Comparison of ENCODE assay signal across 8 cellular contexts in genomic region chr3:58532794-58533220, GRCh38. TPM values are rescaled to one million over a fixed set of nuclear protein-coding genes. Genes with fewer than 3 reads are reported as not detected.
DNase-seq lines count a peak whose midpoint lies in the region; ATAC-seq and TF ChIP-seq lines count a peak whose summit lies in the region.

No MANE protein-coding gene starts in this region.

- no peak overlapping the region for H3K4me2 ChIP-seq in trophoblast cell (ENCODE audit: low read length)

- H2AFZ ChIP-seq in trophoblast cell (ENCODE audit: insufficient read depth, low read length, poor library complexity), result peak overlapping the region; percentile 48

- no peak overlapping the region for H3K4me3 ChIP-seq in HL-60 (replicated peaks; ENCODE audit: insufficient read depth, low read length)
- no peak overlapping the region for H3K4me3 ChIP-seq in SJCRH30
- H3K4me3 ChIP-seq in trophoblast cell (ENCODE audit: low read depth, low read length), result no peak overlapping the region
- H3K4me3 ChIP-seq in upper lobe of right lung, result no peak overlapping the region

- H3K79me2 ChIP-seq in trophoblast cell (ENCODE audit: control insufficient read depth, insufficient read depth, low read length, poor library complexity), result no peaks in the 10 kb centered on the region

- H3K4ac ChIP-seq in trophoblast cell (ENCODE audit: low read depth, low read length), result no peak overlapping the region

- no peak overlapping the region for H2BK5ac ChIP-seq in trophoblast cell (ENCODE audit: low read depth, low read length, poor library complexity)

- H2BK120ac ChIP-seq in trophoblast cell (ENCODE audit: insufficient read depth, low read length, poor library complexity), result no peak overlapping the region

- no peak overlapping the region for H2BK12ac ChIP-seq in trophoblast cell (ENCODE audit: low read length)

- intact Hi-C loops in upper lobe of right lung (cut with DNase I), result no loop called here

- H3K36me3 ChIP-seq in SJCRH30 (no peaks in the 10 kb centered on the region), trophoblast cell (ENCODE audit: control insufficient read depth in 1 of 2, insufficient read depth in 2 of 2, low read length in 2 of 2) (no peaks in the 10 kb centered on the region), upper lobe of right lung (no peaks in the 10 kb centered on the region)

- no peak overlapping the region for H4K12ac ChIP-seq in trophoblast cell (ENCODE audit: low read depth, low read length)

- peak; percentile 78 for DNase-seq in EH (ENCODE audit: low read depth)
- DNase-seq in HL-60 (ENCODE audit: low read depth in 1 of 2, low spot score in 1 of 2), result peak; percentile 43 to 73
- DNase-seq in SJCRH30, result peak; percentile 48 to 75
- peak; percentile 50 for DNase-seq in activated gamma-delta T cell (lab: John Stamatoyannopoulos, UW)
- DNase-seq in germinal center (ENCODE audit: low spot score), result peak; percentile 92
- DNase-seq in trophoblast cell, result peak; percentile 75 to 88
- peak; percentile 85 for DNase-seq in upper lobe of right lung

- H3K14ac ChIP-seq in trophoblast cell (ENCODE audit: low read length), result no peak overlapping the region

- H4K91ac ChIP-seq in trophoblast cell (ENCODE audit: low read depth, low read length), result no peak overlapping the region

- H3K9me3 ChIP-seq in SJCRH30 (replicated peaks), result no peaks in the 10 kb centered on the region
- H3K9me3 ChIP-seq in trophoblast cell (ENCODE audit: insufficient read depth, low read depth, low read length), result no peaks in the 10 kb centered on the region
- no peaks in the 10 kb centered on the region for H3K9me3 ChIP-seq in upper lobe of right lung

- H3K27ac ChIP-seq in HL-60 (replicated peaks) (no peak overlapping the region), SJCRH30 (no peak overlapping the region), trophoblast cell (ENCODE audit: low read depth, low read length) (no peak overlapping the region), upper lobe of right lung (no peak overlapping the region)

- H3K4me1 ChIP-seq in SJCRH30 (0 out of 2 replicates have a peak, but pooled peaks cover 3% of the 10 kb centered on the region), trophoblast cell (ENCODE audit: control insufficient read depth in 1 of 2, insufficient read depth in 2 of 2, low read length in 2 of 2) (no peaks in the 10 kb centered on the region), upper lobe of right lung (peaks cover 21% of the 10 kb centered on the region)

- H4K8ac ChIP-seq in trophoblast cell (ENCODE audit: low read depth, low read length), result no peak overlapping the region

- WGBS in trophoblast cell (ENCODE audit: extremely low coverage, insufficient coverage, insufficient read length), result no CpG with 5 or more reads among the region's 11 CpGs

- no peak overlapping the region for H2AK5ac ChIP-seq in trophoblast cell (ENCODE audit: low read length)

- no peak overlapping the region for H3K23ac ChIP-seq in trophoblast cell (ENCODE audit: low read length)

- no peaks in the 10 kb centered on the region for H3K79me1 ChIP-seq in trophoblast cell (ENCODE audit: low read length)

- no peak overlapping the region for H3K18ac ChIP-seq in trophoblast cell (ENCODE audit: low read length)

- TF ChIP-seq CTCF in HL-60 (IDR thresholded peaks at IDR 0.05; ENCODE audit: insufficient read depth, low read length) (peak; percentile 92), upper lobe of right lung (IDR thresholded peaks at IDR 0.05) (peak; percentile 92)

- H3K27me3 ChIP-seq in HL-60 (ENCODE audit: insufficient read depth, poor library complexity, severe bottlenecking) (no peaks in the 10 kb centered on the region), SJCRH30 (no peaks in the 10 kb centered on the region), trophoblast cell (ENCODE audit: insufficient read depth, low read length) (no peaks in the 10 kb centered on the region), upper lobe of right lung (no peaks in the 10 kb centered on the region)

- ATAC-seq in GM21367 (IDR thresholded peaks at IDR 0.05; ENCODE audit: unreplicated experiment) (peak; percentile 91), upper lobe of right lung (peak; percentile 77)

- no peak overlapping the region for H3K9ac ChIP-seq in trophoblast cell (ENCODE audit: low read length)

RNA-seq across cellular contexts. Expression of gene ACOX2, which starts 4.2 kb away (rescaled TPM):
- total RNA-seq in SJCRH30 (2014; rRNA removed; shearing (Covaris generic)), result 0.15 and 0.26 TPM in 2 replicates
- 0.21 and 0.32 TPM in 2 replicates for polyA plus RNA-seq in trophoblast cell (2013)
- 20.1 TPM for total RNA-seq in upper lobe of right lung

RNA-seq across cellular contexts. Expression of gene KCTD6, which starts 40.9 kb away (rescaled TPM):
- total RNA-seq in SJCRH30 (2014; rRNA removed; shearing (Covaris generic)), result 10.9 and 11.5 TPM in 2 replicates
- polyA plus RNA-seq in trophoblast cell (2013), result 8.6 and 9.5 TPM in 2 replicates
- total RNA-seq in upper lobe of right lung, result 8.2 TPM

RNA-seq across cellular contexts. Expression of gene FAM107A, which starts 44.4 kb away (rescaled TPM):
- total RNA-seq in SJCRH30 (2014; rRNA removed; shearing (Covaris generic)), result 2.0 and 2.6 TPM in 2 replicates
- polyA plus RNA-seq in trophoblast cell (2013), result not detected in 2 replicates
- 91.5 TPM for total RNA-seq in upper lobe of right lung

Comparison
In these comparisons a context has a peak if more than half of its experiments do, and no peak if none do; other contexts are left out.
1. RNA of gene ACOX2, which starts 4.2 kb away (total RNA-seq): 20.1 TPM in upper lobe of right lung (single experiment); 0.15 to 0.26 TPM in SJCRH30; every median in the first group is over 10 times any median in the second.
2. RNA of gene FAM107A, which starts 44.4 kb away (total RNA-seq): 91.5 TPM in upper lobe of right lung (single experiment); 2.0 to 2.6 TPM in SJCRH30; every median in the first group is over 10 times any median in the second.
3. Peak in every context shown above with its lines, with median percentiles within 50 percentile points of each other: DNase-seq.